In the genomic region with DNA sequence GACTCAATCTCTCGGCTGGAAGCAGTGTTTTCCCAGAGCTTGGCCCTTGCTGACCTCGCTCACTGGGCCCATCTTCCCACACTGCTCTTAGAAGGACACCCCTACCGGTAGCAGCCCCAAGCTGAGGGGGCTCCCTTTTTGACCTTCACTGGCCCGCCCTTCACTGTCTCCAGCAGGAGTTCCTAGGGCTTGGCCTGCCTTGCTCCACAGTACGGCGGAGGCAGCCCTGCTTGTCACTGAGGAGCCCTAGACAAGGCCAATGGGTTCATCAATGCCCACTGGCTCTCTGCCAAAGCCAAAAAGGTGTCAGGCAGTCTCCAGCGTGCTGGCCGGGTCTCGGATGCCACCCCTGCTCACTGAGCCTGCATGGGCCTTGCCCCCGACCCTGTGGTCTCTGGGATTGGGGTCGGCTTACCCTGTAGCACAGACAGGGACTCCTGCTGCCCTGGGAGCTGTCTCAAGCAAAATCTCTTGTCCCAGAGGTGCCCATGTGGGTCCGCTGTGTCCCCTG, we compare ENCODE assay signal across 15 cellular contexts. TPM values are rescaled to one million over a fixed set of nuclear protein-coding genes. Genes with fewer than 3 reads are reported as not detected.
A peak's percentile ranks its signal among the peaks of the same experiment; 100 is the strongest.
DNase-seq lines count a peak whose midpoint lies in the region; ATAC-seq, FAIRE-seq and TF ChIP-seq lines count a peak whose summit lies in the region.
"Had no signal": no experiment of that assay in that cellular context is flagged by ENCODE, and none has a peak within 500 bp of the region (broad histone marks: within the 10 kb centered on the region; RNA-seq: fewer than 3 reads in every experiment).

No MANE protein-coding gene starts in this region.

- H3K9me3 ChIP-seq in mucosa of stomach (ENCODE audit: control insufficient read depth, low read length) = no peaks in the 10 kb centered on the region
- H3K9me3 ChIP-seq: heart left ventricle, suprapubic skin had no signal

- no peak for TF ChIP-seq CTCF in C4-2B (conservative IDR thresholded peaks at IDR 0.05)

- no peak overlapping the region for H3K4me3 ChIP-seq in mucosa of stomach (ENCODE audit: low read length)

- DNase-seq in GM12891 (ENCODE audit: insufficient read length, low spot score) (no peak), C1 segment of cervical spinal cord (lab: John Stamatoyannopoulos, UW) (no peak), GM19239 (ENCODE audit: insufficient read length, low spot score) (no peak)
- no peak for DNase-seq in activated T-helper 2 cell treated with anti-CD3 and anti-CD28 coated beads, Interferon-gamma antibody, Interleukin-2, Interleukin-4, amounts not matched to agents 10 μg/mL and 5 μg/mL and 100 μg/mL, durations not matched to agents 14 hours and 24 hours and 36 hours (ENCODE audit: low spot score)
- DNase-seq: heart left ventricle, KG1, left cardiac atrium, NCI-H1436, NCI-H510A treated with DMSO at 0.1 percent for 48 hours had no signal

- FAIRE-seq in GM12891 (lab: Jason Lieb, UNC) (no peak), GM19239 (lab: Jason Lieb, UNC) (no peak)

- no peaks in the 10 kb centered on the region for H3K9me3 Mint-ChIP-seq in activated T-helper 2 cell treated with anti-CD3 and anti-CD28 coated beads, Interferon-gamma antibody, Interleukin-2, Interleukin-4, amounts not matched to agents 10 μg/mL and 5 μg/mL and 100 μg/mL, durations not matched to agents 14 hours and 24 hours and 36 hours

- intact Hi-C loops in activated T-helper 2 cell treated with anti-CD3 and anti-CD28 coated beads, Interferon-gamma antibody, Interleukin-2, Interleukin-4, amounts not matched to agents 10 μg/mL and 5 μg/mL and 100 μg/mL, durations not matched to agents 14 hours and 24 hours and 36 hours (cut with micrococcal nuclease) = no loop called here

- H3K36me3 ChIP-seq in mucosa of stomach (ENCODE audit: control insufficient read depth, insufficient read depth, low read length) = no peaks in the 10 kb centered on the region

- peaks cover 4% of the 10 kb centered on the region for H3K4me1 Mint-ChIP-seq in activated T-helper 2 cell treated with anti-CD3 and anti-CD28 coated beads, Interferon-gamma antibody, Interleukin-2, Interleukin-4, amounts not matched to agents 10 μg/mL and 5 μg/mL and 100 μg/mL, durations not matched to agents 14 hours and 24 hours and 36 hours (ENCODE audit: low read depth)

- H3K36me3 Mint-ChIP-seq in activated T-helper 2 cell treated with anti-CD3 and anti-CD28 coated beads, Interferon-gamma antibody, Interleukin-2, Interleukin-4, amounts not matched to agents 10 μg/mL and 5 μg/mL and 100 μg/mL, durations not matched to agents 14 hours and 24 hours and 36 hours (ENCODE audit: low read depth) = peaks cover 42% of the 10 kb centered on the region

- H3K4me3 Mint-ChIP-seq in activated T-helper 2 cell treated with anti-CD3 and anti-CD28 coated beads, Interferon-gamma antibody, Interleukin-2, Interleukin-4, amounts not matched to agents 10 μg/mL and 5 μg/mL and 100 μg/mL, durations not matched to agents 14 hours and 24 hours and 36 hours (ENCODE audit: low read depth) = peak overlapping the region; percentile 97

- 0 out of 2 replicates have a peak overlapping the region, but pooled peaks have one; percentile 86 for H3K27ac ChIP-seq in C4-2B
- H3K27ac ChIP-seq: suprapubic skin had no signal

- no peaks in the 10 kb centered on the region for H3K27me3 ChIP-seq in mucosa of stomach (ENCODE audit: control insufficient read depth, insufficient read depth, low read length)
- H3K27me3 ChIP-seq: heart left ventricle, suprapubic skin had no signal

- ATAC-seq in HG03196 (IDR thresholded peaks at IDR 0.05; ENCODE audit: unreplicated experiment) = no peak
- ATAC-seq: heart left ventricle, left cardiac atrium had no signal

- H3K27ac Mint-ChIP-seq in activated T-helper 2 cell treated with anti-CD3 and anti-CD28 coated beads, Interferon-gamma antibody, Interleukin-2, Interleukin-4, amounts not matched to agents 10 μg/mL and 5 μg/mL and 100 μg/mL, durations not matched to agents 14 hours and 24 hours and 36 hours = no peak overlapping the region

- no peaks in the 10 kb centered on the region for H3K27me3 Mint-ChIP-seq in activated T-helper 2 cell treated with anti-CD3 and anti-CD28 coated beads, Interferon-gamma antibody, Interleukin-2, Interleukin-4, amounts not matched to agents 10 μg/mL and 5 μg/mL and 100 μg/mL, durations not matched to agents 14 hours and 24 hours and 36 hours (ENCODE audit: low read depth)

- H3K4me1 ChIP-seq in mucosa of stomach (ENCODE audit: control insufficient read depth, insufficient read depth, low read length) = peaks cover 21% of the 10 kb centered on the region

- no peak; the same call in 1 of the 2 replicates for TF ChIP-seq POLR2A in GM12891 (IDR thresholded peaks at IDR 0.05; ENCODE audit: low read depth, low read length)

- peak overlapping the region; percentile 94 for H3K9ac ChIP-seq in mucosa of stomach (ENCODE audit: low read length)

TF ChIP-seq in GM12891, 5 proteins besides CTCF, POLR2A, EP300 and RAD21:
- TF ChIP-seq POLR2AphosphoS5 (IDR thresholded peaks at IDR 0.05; ENCODE audit: low read depth, low read length) (0 out of 2 replicates have a peak, but pooled peaks have one; percentile 39), TAF1 (IDR thresholded peaks at IDR 0.05; ENCODE audit: low read depth, low read length) (no peak)

RNA-seq across cellular contexts. Expression of a gene that starts 2.1 kb away (rescaled TPM):
- 31.0 TPM for polyA plus RNA-seq in GM12891 (2012; ENCODE audit: low read depth, missing spikeins)
- 31.4 and 33.0 TPM in 2 replicates for total RNA-seq in activated T-helper 2 cell treated with anti-CD3 and anti-CD28 coated beads, Interferon-gamma antibody, Interleukin-2, Interleukin-4, amounts not matched to agents 10 μg/mL and 5 μg/mL and 100 μg/mL, durations not matched to agents 14 hours and 24 hours and 36 hours

RNA-seq across cellular contexts. Expression of a gene that starts 8.8 kb away (rescaled TPM):
- 88.4 TPM for polyA plus RNA-seq in GM12891 (2012; ENCODE audit: low read depth, missing spikeins)
- total RNA-seq in activated T-helper 2 cell treated with anti-CD3 and anti-CD28 coated beads, Interferon-gamma antibody, Interleukin-2, Interleukin-4, amounts not matched to agents 10 μg/mL and 5 μg/mL and 100 μg/mL, durations not matched to agents 14 hours and 24 hours and 36 hours = 179 and 183 TPM in 2 replicates

RNA-seq across cellular contexts. Expression of a gene that starts 16.4 kb away (rescaled TPM):
- polyA plus RNA-seq in GM12891 (2012; ENCODE audit: low read depth, missing spikeins) = 0.06 TPM
- total RNA-seq in activated T-helper 2 cell treated with anti-CD3 and anti-CD28 coated beads, Interferon-gamma antibody, Interleukin-2, Interleukin-4, amounts not matched to agents 10 μg/mL and 5 μg/mL and 100 μg/mL, durations not matched to agents 14 hours and 24 hours and 36 hours = not detected in 2 replicates
- total RNA-seq: heart left ventricle, left cardiac atrium, RPMI7951, skeletal muscle tissue had no signal
- polyA plus RNA-seq: heart left ventricle had no signal

RNA-seq across cellular contexts. Expression of a gene that starts 49.3 kb away (rescaled TPM):
- polyA plus RNA-seq in GM12891 (2012; ENCODE audit: low read depth, missing spikeins) = 0.17 TPM
- not detected in 2 replicates for total RNA-seq in activated T-helper 2 cell treated with anti-CD3 and anti-CD28 coated beads, Interferon-gamma antibody, Interleukin-2, Interleukin-4, amounts not matched to agents 10 μg/mL and 5 μg/mL and 100 μg/mL, durations not matched to agents 14 hours and 24 hours and 36 hours
